ENCODE assay signal across 26 cellular contexts in genomic region chr11:57542582-57542981, GRCh38. TPM values are rescaled to one million over a fixed set of nuclear protein-coding genes. Genes with fewer than 3 reads are reported as not detected.
DNase-seq lines count a peak whose midpoint lies in the region; ATAC-seq and TF ChIP-seq lines count a peak whose summit lies in the region.
"Had no signal": no experiment of that assay in that cellular context is flagged by ENCODE, and none has a peak within 500 bp of the region (broad histone marks: within the 10 kb centered on the region; RNA-seq: fewer than 3 reads in every experiment).

No MANE protein-coding gene starts in this region.

- intact Hi-C loops in activated CD4-positive, alpha-beta T cell treated with anti-CD3 and anti-CD28 coated beads, Interleukin-2, amount 10 ng/mL, durations not matched to agents 24 days and 14 days (cut with micrococcal nuclease) = no loop called here

- H3K23ac ChIP-seq in mesendoderm (ENCODE audit: low read length) = no peak overlapping the region

- H3K9ac ChIP-seq in neural progenitor cell (no peak overlapping the region), mesendoderm (ENCODE audit: low read length) (no peak overlapping the region)

- H3K9me3 ChIP-seq in neural progenitor cell (ENCODE audit: low read depth) = no peaks in the 10 kb centered on the region
- H3K9me3 ChIP-seq: ascending aorta, Caco-2, left lung, right lobe of liver, thyroid gland, uterus had no signal

- H3K79me1 ChIP-seq in mesendoderm (ENCODE audit: low read length) = no peaks in the 10 kb centered on the region

- H3K4me2 ChIP-seq in neural progenitor cell (no peak overlapping the region), mesendoderm (ENCODE audit: low read length) (no peak overlapping the region)

- H3K9me3 Mint-ChIP-seq in activated CD4-positive, alpha-beta T cell treated with anti-CD3 and anti-CD28 coated beads, Interleukin-2, amount 10 ng/mL, durations not matched to agents 24 days and 14 days = no peaks in the 10 kb centered on the region
- no peaks in the 10 kb centered on the region for H3K9me3 Mint-ChIP-seq in activated CD8-positive, alpha-beta T cell treated with anti-CD3 and anti-CD28 coated beads, Interleukin-2, amount 10 ng/mL, durations not matched to agents 7 days and 5 days (ENCODE audit: insufficient read depth)
- no peaks in the 10 kb centered on the region for H3K9me3 Mint-ChIP-seq in neural progenitor cell
- H3K9me3 Mint-ChIP-seq in stimulated activated naive B cell treated with anti-CD40 and anti-IgM and Interleukin-4, amounts not matched to agents 10 μg/mL and 1 μg/mL and 100 μg/mL, for 72 hours = no peaks in the 10 kb centered on the region
- H3K9me3 Mint-ChIP-seq: CD14-positive monocyte, memory B cell had no signal

- ATAC-seq in activated CD8-positive, alpha-beta T cell treated with anti-CD3 and anti-CD28 coated beads, Interleukin-2, amount 10 ng/mL, durations not matched to agents 7 days and 5 days = no peak
- ATAC-seq in stimulated activated naive B cell treated with anti-CD40 and anti-IgM and Interleukin-4, amounts not matched to agents 10 μg/mL and 1 μg/mL and 100 μg/mL, for 72 hours (replicated peaks) = no peak
- ATAC-seq: left lung, Panc1, right lobe of liver had no signal

- H2AFZ ChIP-seq in neural progenitor cell (replicated peaks) = no peak overlapping the region

- peaks cover 2% of the 10 kb centered on the region for H3F3A ChIP-seq in neural progenitor cell (ENCODE audit: low read depth)

- H3K56ac ChIP-seq in mesendoderm (ENCODE audit: low read length) = no peak overlapping the region

- H3K4me1 Mint-ChIP-seq in activated CD4-positive, alpha-beta T cell treated with anti-CD3 and anti-CD28 coated beads, Interleukin-2, amount 10 ng/mL, durations not matched to agents 24 days and 14 days = no peaks in the 10 kb centered on the region
- peaks cover 2% of the 10 kb centered on the region for H3K4me1 Mint-ChIP-seq in activated CD8-positive, alpha-beta T cell treated with anti-CD3 and anti-CD28 coated beads, Interleukin-2, amount 10 ng/mL, durations not matched to agents 7 days and 5 days (ENCODE audit: low read depth)
- H3K4me1 Mint-ChIP-seq in neural progenitor cell = peaks cover 13% of the 10 kb centered on the region
- H3K4me1 Mint-ChIP-seq in stimulated activated naive B cell treated with anti-CD40 and anti-IgM and Interleukin-4, amounts not matched to agents 10 μg/mL and 1 μg/mL and 100 μg/mL, for 72 hours = peaks cover 6 to 17% of the 10 kb centered on the region in 2 donors

- H3K27me3 ChIP-seq in neural progenitor cell (no peaks in the 10 kb centered on the region), mesendoderm (ENCODE audit: insufficient read depth, low read length, poor library complexity) (no peaks in the 10 kb centered on the region)
- H3K27me3 ChIP-seq: ascending aorta, left lung, right lobe of liver, thyroid gland, uterus had no signal

- no peak overlapping the region for H4K5ac ChIP-seq in mesendoderm (ENCODE audit: low read length)

- TF ChIP-seq CTCF in neural progenitor cell (IDR thresholded peaks at IDR 0.05) = no peak

- no peak overlapping the region for H2BK120ac ChIP-seq in mesendoderm (ENCODE audit: low read depth, low read length)

- H3K27ac ChIP-seq in neural progenitor cell = no peak overlapping the region
- no peak overlapping the region for H3K27ac ChIP-seq in mesendoderm (ENCODE audit: low read depth, low read length)
- H3K27ac ChIP-seq: ascending aorta, left lung, right lobe of liver, thyroid gland, uterus, WERI-Rb-1 had no signal

- H3K18ac ChIP-seq in mesendoderm (ENCODE audit: low read length) = no peak overlapping the region

- no CpG with 5 or more reads among the region's 4 CpGs for WGBS in mesendoderm (ENCODE audit: extremely low coverage, insufficient coverage, low lambda C conversion rate)

- H2BK15ac ChIP-seq in mesendoderm (replicated peaks; ENCODE audit: low read depth) = no peak overlapping the region

- no peaks in the 10 kb centered on the region for H3K27me3 Mint-ChIP-seq in activated CD4-positive, alpha-beta T cell treated with anti-CD3 and anti-CD28 coated beads, Interleukin-2, amount 10 ng/mL, durations not matched to agents 24 days and 14 days
- H3K27me3 Mint-ChIP-seq in activated CD8-positive, alpha-beta T cell treated with anti-CD3 and anti-CD28 coated beads, Interleukin-2, amount 10 ng/mL, durations not matched to agents 7 days and 5 days (ENCODE audit: low read depth) = no peaks in the 10 kb centered on the region
- H3K27me3 Mint-ChIP-seq in neural progenitor cell (ENCODE audit: insufficient read depth, low read depth) = peaks cover 5% of the 10 kb centered on the region
- H3K27me3 Mint-ChIP-seq in stimulated activated naive B cell treated with anti-CD40 and anti-IgM and Interleukin-4, amounts not matched to agents 10 μg/mL and 1 μg/mL and 100 μg/mL, for 72 hours = no peaks in the 10 kb centered on the region
- H3K27me3 Mint-ChIP-seq: activated naive CD8-positive, alpha-beta T cell; memory B cell had no signal

- H3K4ac ChIP-seq in mesendoderm (ENCODE audit: low read depth, low read length) = no peak overlapping the region

- no peaks in the 10 kb centered on the region for H3K79me2 ChIP-seq in neural progenitor cell (ENCODE audit: low read depth)
- no peaks in the 10 kb centered on the region for H3K79me2 ChIP-seq in mesendoderm (ENCODE audit: control insufficient read depth, insufficient read depth, low read length)

- no peak for DNase-seq in activated CD4-positive, alpha-beta T cell treated with anti-CD3 and anti-CD28 coated beads, Interleukin-2, amount 10 ng/mL, durations not matched to agents 24 days and 14 days
- DNase-seq in activated CD4-positive, alpha-beta T cell treated with anti-CD3 and anti-CD28 coated beads, Interleukin-2, amount 50 U/mL, for 1 hour = no peak
- no peak for DNase-seq in activated CD8-positive, alpha-beta T cell treated with anti-CD3 and anti-CD28 coated beads, Interleukin-2, amount 10 ng/mL, durations not matched to agents 7 days and 5 days
- DNase-seq in neural progenitor cell (ENCODE audit: low spot score) (no peak), mesendoderm (no peak)
- no peak for DNase-seq in stimulated activated naive B cell treated with anti-CD40 and anti-IgM and Interleukin-4, amounts not matched to agents 10 μg/mL and 1 μg/mL and 100 μg/mL, for 72 hours
- DNase-seq: activated CD4-positive, alpha-beta T cell treated with anti-CD3 and anti-CD28 coated beads for 48 hours; Caco-2; DMS53; effector CD8-positive, alpha-beta T cell; erythroblast; left lung; NCI-H1694; right lobe of liver; SHP77 treated with DMSO at 0.1 percent for 48 hours; stimulated activated CD8-positive, alpha-beta memory T cell treated with anti-CD3 and anti-CD28 coated beads, Interleukin-4, amount 100 ng/mL, for 48 hours; T1000; thyroid gland; uterus; WERI-Rb-1 had no signal

- H3K36me3 Mint-ChIP-seq in activated CD4-positive, alpha-beta T cell treated with anti-CD3 and anti-CD28 coated beads, Interleukin-2, amount 10 ng/mL, durations not matched to agents 24 days and 14 days (ENCODE audit: low read depth) = peaks cover 24% of the 10 kb centered on the region
- peaks cover 24% of the 10 kb centered on the region for H3K36me3 Mint-ChIP-seq in activated CD8-positive, alpha-beta T cell treated with anti-CD3 and anti-CD28 coated beads, Interleukin-2, amount 10 ng/mL, durations not matched to agents 7 days and 5 days (ENCODE audit: low read depth)
- no peaks in the 10 kb centered on the region for H3K36me3 Mint-ChIP-seq in neural progenitor cell
- peaks cover 16 to 24% of the 10 kb centered on the region in 2 donors for H3K36me3 Mint-ChIP-seq in stimulated activated naive B cell treated with anti-CD40 and anti-IgM and Interleukin-4, amounts not matched to agents 10 μg/mL and 1 μg/mL and 100 μg/mL, for 72 hours

- H2BK5ac ChIP-seq in mesendoderm (ENCODE audit: low read length) = no peak overlapping the region

- peak overlapping the region; percentile 9 for H3K27ac Mint-ChIP-seq in activated CD4-positive, alpha-beta T cell treated with anti-CD3 and anti-CD28 coated beads, Interleukin-2, amount 10 ng/mL, durations not matched to agents 24 days and 14 days
- H3K27ac Mint-ChIP-seq in activated CD8-positive, alpha-beta T cell treated with anti-CD3 and anti-CD28 coated beads, Interleukin-2, amount 10 ng/mL, durations not matched to agents 7 days and 5 days = peak overlapping the region; percentile 27
- H3K27ac Mint-ChIP-seq in neural progenitor cell = peak overlapping the region; percentile 4
- H3K27ac Mint-ChIP-seq in stimulated activated naive B cell treated with anti-CD40 and anti-IgM and Interleukin-4, amounts not matched to agents 10 μg/mL and 1 μg/mL and 100 μg/mL, for 72 hours = no peak overlapping the region
- H3K27ac Mint-ChIP-seq: activated naive CD8-positive, alpha-beta T cell; memory B cell had no signal

- CTCF ChIA-PET in activated CD8-positive, alpha-beta T cell treated with anti-CD3 and anti-CD28 coated beads, Interleukin-2, amount 10 ng/mL, durations not matched to agents 7 days and 5 days (lab: Charles Lee) = no interaction called here

- no peak overlapping the region for H4K8ac ChIP-seq in mesendoderm (ENCODE audit: low read depth, low read length)

- no peak overlapping the region for H3K4me3 Mint-ChIP-seq in activated CD4-positive, alpha-beta T cell treated with anti-CD3 and anti-CD28 coated beads, Interleukin-2, amount 10 ng/mL, durations not matched to agents 24 days and 14 days
- no peak overlapping the region for H3K4me3 Mint-ChIP-seq in activated CD8-positive, alpha-beta T cell treated with anti-CD3 and anti-CD28 coated beads, Interleukin-2, amount 10 ng/mL, durations not matched to agents 7 days and 5 days
- no peak overlapping the region for H3K4me3 Mint-ChIP-seq in neural progenitor cell
- no peak overlapping the region for H3K4me3 Mint-ChIP-seq in stimulated activated naive B cell treated with anti-CD40 and anti-IgM and Interleukin-4, amounts not matched to agents 10 μg/mL and 1 μg/mL and 100 μg/mL, for 72 hours
- H3K4me3 Mint-ChIP-seq: activated naive CD8-positive, alpha-beta T cell; CD14-positive monocyte; memory B cell had no signal

- H3K4me1 ChIP-seq in neural progenitor cell (peaks cover 13% of the 10 kb centered on the region), mesendoderm (ENCODE audit: control insufficient read depth, low read depth, low read length) (peaks cover 6% of the 10 kb centered on the region)
- H3K4me1 ChIP-seq: ascending aorta, right lobe of liver, thyroid gland, uterus had no signal

- POLR2A ChIA-PET in activated CD8-positive, alpha-beta T cell treated with anti-CD3 and anti-CD28 coated beads, Interleukin-2, amount 10 ng/mL, durations not matched to agents 7 days and 5 days (lab: Charles Lee) = no interaction called here

- H4K20me1 ChIP-seq in neural progenitor cell (ENCODE audit: low read depth) = no peaks in the 10 kb centered on the region

- H3K4me3 ChIP-seq in neural progenitor cell = no peak overlapping the region
- no peak overlapping the region for H3K4me3 ChIP-seq in mesendoderm (ENCODE audit: low read length)
- H3K4me3 ChIP-seq: ascending aorta, left lung, right lobe of liver, thyroid gland, uterus had no signal

- H2AK5ac ChIP-seq in mesendoderm (ENCODE audit: low read length) = no peak overlapping the region

- no peaks in the 10 kb centered on the region for H3K36me3 ChIP-seq in neural progenitor cell
- no peaks in the 10 kb centered on the region for H3K36me3 ChIP-seq in mesendoderm (ENCODE audit: control insufficient read depth, insufficient read depth, low read length)
- H3K36me3 ChIP-seq: ascending aorta, right lobe of liver, thyroid gland, uterus, WERI-Rb-1 had no signal

RNA-seq across cellular contexts. Expression of gene SMTNL1, which starts 5.2 kb away (rescaled TPM):
- total RNA-seq in activated CD4-positive, alpha-beta T cell treated with anti-CD3 and anti-CD28 coated beads, Interleukin-2, amount 10 ng/mL, durations not matched to agents 24 days and 14 days = not detected in 2 replicates
- total RNA-seq in activated CD8-positive, alpha-beta T cell treated with anti-CD3 and anti-CD28 coated beads, Interleukin-2, amount 10 ng/mL, durations not matched to agents 7 days and 5 days = not detected
- 0.28 TPM in 1 of 2 replicates, not detected in the other for total RNA-seq in neural progenitor cell (ENCODE audit: low replicate concordance)
- 0.18 TPM for polyA plus RNA-seq in mesendoderm (2013, experiment 1 of 2)
- polyA plus RNA-seq in mesendoderm (2013, experiment 2 of 2) = 0.13 TPM
- total RNA-seq: ascending aorta, HT-29, left lung, right lobe of liver, thyroid gland, uterus had no signal
- polyA plus RNA-seq: CD14-positive monocyte had no signal

RNA-seq across cellular contexts. Expression of gene TIMM10, which starts 12.0 kb away (rescaled TPM):
- total RNA-seq in activated CD4-positive, alpha-beta T cell treated with anti-CD3 and anti-CD28 coated beads, Interleukin-2, amount 10 ng/mL, durations not matched to agents 24 days and 14 days = 108 and 112 TPM in 2 replicates
- 10 to 100 TPM; 65.4 to 65.8 TPM for total RNA-seq in activated CD8-positive, alpha-beta T cell treated with anti-CD3 and anti-CD28 coated beads, Interleukin-2, amount 10 ng/mL, durations not matched to agents 7 days and 5 days
- 19.1 and 21.9 TPM in 2 replicates for total RNA-seq in neural progenitor cell (ENCODE audit: low replicate concordance)
- polyA plus RNA-seq in mesendoderm (2013, experiment 1 of 2) = 168 TPM
- 163 TPM for polyA plus RNA-seq in mesendoderm (2013, experiment 2 of 2)
- total RNA-seq: ascending aorta had no signal

RNA-seq across cellular contexts. Expression of gene UBE2L6, which starts 24.9 kb away (rescaled TPM):
- total RNA-seq in activated CD4-positive, alpha-beta T cell treated with anti-CD3 and anti-CD28 coated beads, Interleukin-2, amount 10 ng/mL, durations not matched to agents 24 days and 14 days = 151 and 157 TPM in 2 replicates
- total RNA-seq in activated CD8-positive, alpha-beta T cell treated with anti-CD3 and anti-CD28 coated beads, Interleukin-2, amount 10 ng/mL, durations not matched to agents 7 days and 5 days = 100 to 1,000 TPM; 222 to 232 TPM
- total RNA-seq in neural progenitor cell (ENCODE audit: low replicate concordance) = 76.2 and 112 TPM in 2 replicates
- polyA plus RNA-seq in mesendoderm (2013, experiment 1 of 2) = 23.5 TPM
- 23.8 TPM for polyA plus RNA-seq in mesendoderm (2013, experiment 2 of 2)

RNA-seq across cellular contexts. Expression of gene SLC43A1, which starts 27.1 kb away (rescaled TPM):
- 35.3 and 35.8 TPM in 2 replicates for total RNA-seq in activated CD4-positive, alpha-beta T cell treated with anti-CD3 and anti-CD28 coated beads, Interleukin-2, amount 10 ng/mL, durations not matched to agents 24 days and 14 days
- 10 to 100 TPM; 26.4 to 28.4 TPM for total RNA-seq in activated CD8-positive, alpha-beta T cell treated with anti-CD3 and anti-CD28 coated beads, Interleukin-2, amount 10 ng/mL, durations not matched to agents 7 days and 5 days
- 0.99 and 1.5 TPM in 2 replicates for total RNA-seq in neural progenitor cell (ENCODE audit: low replicate concordance)
- polyA plus RNA-seq in mesendoderm (2013, experiment 1 of 2) = 11.1 TPM
- 10.7 TPM for polyA plus RNA-seq in mesendoderm (2013, experiment 2 of 2)

RNA-seq across cellular contexts. Expression of gene SERPING1, which starts 54.9 kb away (rescaled TPM):
- total RNA-seq in activated CD4-positive, alpha-beta T cell treated with anti-CD3 and anti-CD28 coated beads, Interleukin-2, amount 10 ng/mL, durations not matched to agents 24 days and 14 days = 0.14 and 0.28 TPM in 2 replicates
- total RNA-seq in activated CD8-positive, alpha-beta T cell treated with anti-CD3 and anti-CD28 coated beads, Interleukin-2, amount 10 ng/mL, durations not matched to agents 7 days and 5 days = not detected
- total RNA-seq in neural progenitor cell (ENCODE audit: low replicate concordance) = 46.0 and 68.1 TPM in 2 replicates
- polyA plus RNA-seq in mesendoderm (2013, experiment 1 of 2) = 30.5 TPM
- 30.5 TPM for polyA plus RNA-seq in mesendoderm (2013, experiment 2 of 2)
- total RNA-seq: HT-29 had no signal
